Comparison of ENCODE assay signal across 9 cellular contexts in genomic region chr22:32050678-32051515, GRCh38. TPM values are rescaled to one million over a fixed set of nuclear protein-coding genes. Genes with fewer than 3 reads are reported as not detected.
A peak's percentile ranks its signal among the peaks of the same experiment; 100 is the strongest.
DNase-seq lines count a peak whose midpoint lies in the region; ATAC-seq, FAIRE-seq and TF ChIP-seq lines count a peak whose summit lies in the region.
"Had no signal": no experiment of that assay in that cellular context is flagged by ENCODE, and none has a peak within 500 bp of the region (broad histone marks: within the 10 kb centered on the region; RNA-seq: fewer than 3 reads in every experiment).

No MANE protein-coding gene starts in this region.

- no peaks in the 10 kb centered on the region for H3K79me1 ChIP-seq in mesendoderm (ENCODE audit: low read length)

- no peak overlapping the region for H2AK5ac ChIP-seq in mesendoderm (ENCODE audit: low read length)

- no peak overlapping the region for H2BK5ac ChIP-seq in mesendoderm (ENCODE audit: low read length)

- H3K23ac ChIP-seq in mesendoderm (ENCODE audit: low read length): no peak overlapping the region

- no peak overlapping the region for H3K9ac ChIP-seq in mesendoderm (ENCODE audit: low read length)

- no peak overlapping the region for H2BK15ac ChIP-seq in mesendoderm (replicated peaks; ENCODE audit: low read depth)

- no peak overlapping the region for H3K56ac ChIP-seq in mesendoderm (ENCODE audit: low read length)

- H3K27me3 ChIP-seq in BJ (ENCODE audit: control insufficient read depth, insufficient read depth, low read length) (no peaks in the 10 kb centered on the region), mesendoderm (ENCODE audit: insufficient read depth, low read length, poor library complexity) (no peaks in the 10 kb centered on the region), testis (no peaks in the 10 kb centered on the region)

- no peaks in the 10 kb centered on the region for H3K36me3 ChIP-seq in BJ (ENCODE audit: control insufficient read depth, insufficient read depth, low read length)
- H3K36me3 ChIP-seq in mesendoderm (ENCODE audit: control insufficient read depth, insufficient read depth, low read length): no peaks in the 10 kb centered on the region
- no peaks in the 10 kb centered on the region for H3K36me3 ChIP-seq in testis (ENCODE audit: low read depth, missing control alignments)

- H3K4ac ChIP-seq in mesendoderm (ENCODE audit: low read depth, low read length): no peak overlapping the region

- no peaks in the 10 kb centered on the region for H3K9me3 ChIP-seq in testis

- DNase-seq in BJ (ENCODE audit: low read depth) (peak; percentile 22), SKM-1 treated with dmso at 0.1 percent for 144 hours (lab: John Stamatoyannopoulos, UW; ENCODE audit: unreplicated experiment) (peak; percentile 85), astrocyte of the hippocampus (ENCODE audit: low read depth, low spot score) (peak; percentile 77), mesendoderm (peak; percentile 69), testis (peak; percentile 19), GM12892 (ENCODE audit: insufficient read length) (no peak), GM19238 (ENCODE audit: insufficient read length, low spot score) (no peak)

- no peak overlapping the region for H3K4me2 ChIP-seq in mesendoderm (ENCODE audit: low read length)

- TF ChIP-seq CTCF in BJ (IDR thresholded peaks at IDR 0.05; ENCODE audit: insufficient read depth, low read depth, low read length): no peak
- no peak for TF ChIP-seq CTCF in testis (IDR thresholded peaks at IDR 0.05)

- no peak overlapping the region for H4K5ac ChIP-seq in mesendoderm (ENCODE audit: low read length)

- WGBS in mesendoderm (ENCODE audit: extremely low coverage, insufficient coverage, low lambda C conversion rate): no CpG with 5 or more reads among the region's 5 CpGs
- WGBS in testis, 2 donors: 73 to 79% methylated on average over 5 of the region's 5 CpGs

- ATAC-seq in HG02798 (IDR thresholded peaks at IDR 0.05; ENCODE audit: poor library complexity, unreplicated experiment): peak; percentile 43

- H2BK120ac ChIP-seq in mesendoderm (ENCODE audit: low read depth, low read length): no peak overlapping the region

- H3K4me1 ChIP-seq in mesendoderm (ENCODE audit: control insufficient read depth, low read depth, low read length) (peaks cover 2% of the 10 kb centered on the region), testis (no peaks in the 10 kb centered on the region)

- TF ChIP-seq POLR2A in testis (IDR thresholded peaks at IDR 0.05) (no peak), GM12892 (IDR thresholded peaks at IDR 0.05; ENCODE audit: low read depth, low read length) (no peak)

- H3K18ac ChIP-seq in mesendoderm (ENCODE audit: low read length): no peak overlapping the region

- POLR2A ChIA-PET in BJ (lab: Charles Lee): no interaction called here

- H3K27ac ChIP-seq in mesendoderm (ENCODE audit: low read depth, low read length) (no peak overlapping the region), testis (no peak overlapping the region)

- intact Hi-C loops in testis (cut with DNase I; ENCODE audit: low total_unique reads): no loop called here

- H3K79me2 ChIP-seq in mesendoderm (ENCODE audit: control insufficient read depth, insufficient read depth, low read length): no peaks in the 10 kb centered on the region

- CTCF ChIA-PET in BJ (lab: Yijun Ruan, JAX): interaction anchor here (0.6 to 1.6 kb wide), 4 partner anchors 13 to 216 kb away, joined by 3 to 7 read pairs (median 4); no protein-coding TSS in a partner anchor

- no peak overlapping the region for H4K8ac ChIP-seq in mesendoderm (ENCODE audit: low read depth, low read length)

- FAIRE-seq in GM12892 (lab: Jason Lieb, UNC): no peak

- H3K4me3 ChIP-seq in BJ (ENCODE audit: low read depth, low read length) (no peak overlapping the region), mesendoderm (ENCODE audit: low read length) (no peak overlapping the region), testis (no peak overlapping the region)

RNA-seq across cellular contexts. Expression of gene SLC5A1, which starts 7.8 kb away (rescaled TPM):
- polyA plus RNA-seq in BJ (2011; rRNA removed): not detected in 2 replicates
- polyA minus RNA-seq in BJ (2011; rRNA and poly(A)+ RNA removed): not detected in 2 replicates
- polyA plus RNA-seq in mesendoderm (2013, experiment 1 of 2): not detected
- polyA plus RNA-seq in mesendoderm (2013, experiment 2 of 2): 0.01 TPM
- total RNA-seq in testis: 1 to 10 TPM; 4.0 to 4.8 TPM
- 3.5 TPM for polyA plus RNA-seq in testis (ENCODE audit: insufficient read depth, low read depth, low replicate concordance)
- not detected for polyA plus RNA-seq in GM12892 (2012; ENCODE audit: missing spikeins)
- total RNA-seq: glomerular endothelial cell had no signal

Comparison
In these comparisons a context has a peak if more than half of its experiments do, and no peak if none do; other contexts are left out.
1. DNase-seq: peak in BJ (single experiment), SKM-1 treated with dmso at 0.1 percent for 144 hours (single experiment), astrocyte of the hippocampus (single experiment), mesendoderm (single experiment) and testis (single experiment); none in GM12892 (single experiment) and GM19238 (single experiment).